Comparison of ENCODE assay signal across 9 cellular contexts in the genomic region with DNA sequence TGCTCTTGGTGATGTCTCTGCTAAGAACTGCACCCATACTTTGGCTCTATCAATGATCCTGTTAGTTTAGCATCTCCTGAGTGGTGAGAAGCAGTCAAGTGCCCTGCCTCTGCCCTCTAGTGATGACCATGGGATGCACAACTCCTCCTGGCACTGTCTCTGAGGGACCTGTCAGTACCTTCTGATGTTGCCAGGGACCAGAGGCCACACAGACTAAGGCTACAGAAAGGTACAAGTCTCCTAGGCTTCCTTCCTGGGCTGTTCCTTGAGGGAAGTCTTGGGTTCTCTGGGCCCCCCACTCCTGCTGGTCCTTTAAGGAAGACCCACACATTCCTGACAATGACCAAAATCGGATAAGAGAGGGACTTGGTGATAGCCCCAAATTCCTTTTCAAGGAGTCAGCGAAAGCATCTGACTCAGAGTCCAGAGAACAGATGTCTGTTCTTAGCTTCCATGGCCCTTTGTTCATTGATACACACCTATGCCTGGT. TPM values are rescaled to one million over a fixed set of nuclear protein-coding genes. Genes with fewer than 3 reads are reported as not detected.
A peak's percentile ranks its signal among the peaks of the same experiment; 100 is the strongest.
DNase-seq lines count a peak whose midpoint lies in the region; ATAC-seq and TF ChIP-seq lines count a peak whose summit lies in the region.
"Had no signal": no experiment of that assay in that cellular context is flagged by ENCODE, and none has a peak within 500 bp of the region (broad histone marks: within the 10 kb centered on the region; RNA-seq: fewer than 3 reads in every experiment).

No MANE protein-coding gene starts in this region.

- no peaks in the 10 kb centered on the region for H3K36me3 ChIP-seq in BJ (ENCODE audit: control insufficient read depth, insufficient read depth, low read length)
- H3K36me3 ChIP-seq in SJCRH30, result no peaks in the 10 kb centered on the region

- H3K4me3 ChIP-seq in BJ (ENCODE audit: low read depth, low read length) (no peak overlapping the region), SJCRH30 (no peak overlapping the region)

- POLR2A ChIA-PET in BJ (lab: Charles Lee), result no interaction called here

- ATAC-seq in HG03342 (IDR thresholded peaks at IDR 0.05; ENCODE audit: unreplicated experiment) (no peak), GM18907 (IDR thresholded peaks at IDR 0.05; ENCODE audit: unreplicated experiment) (no peak)

- H3K4me1 ChIP-seq in SJCRH30, result peaks cover 21% of the 10 kb centered on the region

- H3K27me3 ChIP-seq in BJ (ENCODE audit: control insufficient read depth, insufficient read depth, low read length) (peaks cover 5% of the 10 kb centered on the region), SJCRH30 (no peaks in the 10 kb centered on the region; the same call in 1 of the 2 replicates)

- DNase-seq in BJ (ENCODE audit: low read depth) (no peak), GM20000 (ENCODE audit: low spot score) (peak; percentile 57), SJCRH30 (peak in 1 of 2 experiments; percentile 30), left kidney (ENCODE audit: low read depth, low spot score) (peak; percentile 24), NOMO-1 treated with dmso at 0.1 percent for 144 hours (lab: John Stamatoyannopoulos, UW; ENCODE audit: unreplicated experiment) (no peak), NCI-H128 (lab: John Stamatoyannopoulos, UW; ENCODE audit: unreplicated experiment) (no peak)

- CTCF ChIA-PET in BJ (lab: Yijun Ruan, JAX), result interaction anchor here (0.6 to 8.6 kb wide), 8 partner anchors 10 to 1346 kb away, joined by 3 to 45 read pairs (median 3); no protein-coding TSS in a partner anchor

- peak overlapping the region; percentile 31; the same call in 1 of the 2 replicates for H3K27ac ChIP-seq in SJCRH30
- H3K27ac ChIP-seq: epithelial cell of prostate had no signal

- no peaks in the 10 kb centered on the region for H3K9me3 ChIP-seq in SJCRH30 (replicated peaks)

- TF ChIP-seq CTCF in BJ (IDR thresholded peaks at IDR 0.05; ENCODE audit: insufficient read depth, low read depth, low read length) (peak; percentile 36; the same call in 1 of the 2 replicates), GM20000 (IDR thresholded peaks at IDR 0.05; ENCODE audit: extremely low read depth, missing control alignments) (peak; percentile 40)

RNA-seq across cellular contexts. Expression of gene NKX2-3, which starts 15.3 kb away (rescaled TPM):
- not detected in 2 replicates for polyA plus RNA-seq in BJ (2011; rRNA removed)
- polyA minus RNA-seq in BJ (2011; rRNA and poly(A)+ RNA removed), result not detected in 2 replicates
- not detected in 2 replicates for total RNA-seq in SJCRH30 (2014; rRNA removed; shearing (Covaris generic))

Comparison
In these comparisons a context has a peak if more than half of its experiments do, and no peak if none do; other contexts are left out.
1. DNase-seq: peak in GM20000 (single experiment) and left kidney (single experiment); none in BJ (single experiment), NOMO-1 treated with dmso at 0.1 percent for 144 hours (single experiment) and NCI-H128 (single experiment).